In the genomic region with DNA sequence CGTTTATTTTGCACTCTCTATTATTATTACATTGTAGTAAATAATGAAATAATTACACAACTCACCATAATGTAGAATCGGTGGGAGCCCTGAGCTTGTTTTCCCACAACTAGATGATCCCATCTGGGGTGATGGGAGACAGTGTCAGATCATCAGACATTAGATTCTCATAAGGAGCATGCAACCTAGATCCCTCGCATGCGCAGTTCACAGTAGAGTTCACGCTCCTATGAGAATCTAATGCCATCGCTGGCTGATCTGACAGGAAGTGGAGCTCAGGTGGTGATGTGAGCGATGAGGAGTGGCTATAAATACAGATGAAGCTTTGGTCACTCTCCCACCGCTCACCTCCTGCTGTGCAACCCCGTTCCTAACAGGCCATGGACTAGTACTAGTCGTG, we compare ENCODE assay signal across 27 cellular contexts.
"Had no signal": no experiment of that assay in that cellular context is flagged by ENCODE, and none has a peak within 500 bp of the region (broad histone marks: within the 10 kb centered on the region; RNA-seq: fewer than 3 reads in every experiment).

No MANE protein-coding gene starts in this region.

- FAIRE-seq: colon, endometrium, endothelial cell of umbilical vein, frontal cortex had no signal

- H3K9me3 ChIP-seq: colonic mucosa, esophagus muscularis mucosa, esophagus squamous epithelium, gastrocnemius medialis, gastroesophageal sphincter, heart left ventricle, heart right ventricle had no signal

- H3K27me3 ChIP-seq: colonic mucosa, dorsolateral prefrontal cortex, esophagus muscularis mucosa, esophagus squamous epithelium, foreskin keratinocyte, gastrocnemius medialis, gastroesophageal sphincter, heart left ventricle, heart right ventricle had no signal

- DNase-seq: colonic mucosa; cortex of kidney; dermis blood vessel endothelial cell; dorsolateral prefrontal cortex; effector CD4-positive, alpha-beta T cell; effector CD8-positive, alpha-beta T cell; effector memory CD8-positive, alpha-beta T cell; endodermal cell; erythroblast; esophagus squamous epithelium; foreskin fibroblast; foreskin keratinocyte; foreskin melanocyte; gastrocnemius medialis; glutamatergic neuron; head of caudate nucleus; heart left ventricle; heart right ventricle had no signal

- H3K36me3 ChIP-seq: colonic mucosa, esophagus muscularis mucosa, esophagus squamous epithelium, gastrocnemius medialis, gastroesophageal sphincter, heart left ventricle, heart right ventricle had no signal

- H3K4me3 ChIP-seq: colonic mucosa, coronary artery, dorsolateral prefrontal cortex, esophagus muscularis mucosa, esophagus squamous epithelium, gastrocnemius medialis, gastroesophageal sphincter, heart left ventricle, heart right ventricle had no signal

- H3K4me1 ChIP-seq: colonic mucosa, gastrocnemius medialis had no signal

- ATAC-seq: effector memory CD8-positive, alpha-beta T cell; esophagus mucosa; foreskin keratinocyte; gastrocnemius medialis; gastroesophageal sphincter; heart right ventricle had no signal

- H3K27ac ChIP-seq: colonic mucosa, coronary artery, dorsolateral prefrontal cortex, epithelial cell of prostate, esophagus muscularis mucosa, esophagus squamous epithelium, foreskin keratinocyte, gastrocnemius medialis, gastroesophageal sphincter, heart left ventricle, heart right ventricle had no signal
